1 cellular context compared by ENCODE assay signal in the genomic region with DNA sequence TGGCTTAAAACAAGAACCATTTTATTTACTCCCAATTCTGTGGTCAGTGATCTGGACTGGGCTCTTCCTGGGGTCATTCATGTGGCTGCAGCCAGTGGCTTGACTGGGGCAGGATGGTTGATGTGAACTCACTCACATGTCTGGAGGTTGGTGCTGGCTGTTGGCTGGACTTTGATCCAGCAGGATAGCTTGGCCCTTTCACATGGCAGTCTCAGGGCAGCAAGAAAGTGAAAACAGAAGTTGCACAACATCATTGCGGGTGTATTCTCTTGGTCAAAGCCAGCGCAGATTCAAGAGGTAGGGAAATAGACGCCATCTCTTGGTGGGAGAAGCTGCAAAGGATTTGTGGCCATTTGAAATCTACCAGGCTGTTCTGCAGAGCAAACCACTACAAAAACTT.
TF ChIP-seq lines count a peak whose summit lies in the region.

No MANE protein-coding gene starts in this region.

TF ChIP-seq in HepG2, 621 proteins besides CTCF, POLR2A, EP300 and RAD21 (continued from another document and continues in another):
- no peak for TF ChIP-seq ZBTB34 (CRISPR knock-in tag; IDR thresholded peaks at IDR 0.05)
- TF ChIP-seq, protein P1, sequence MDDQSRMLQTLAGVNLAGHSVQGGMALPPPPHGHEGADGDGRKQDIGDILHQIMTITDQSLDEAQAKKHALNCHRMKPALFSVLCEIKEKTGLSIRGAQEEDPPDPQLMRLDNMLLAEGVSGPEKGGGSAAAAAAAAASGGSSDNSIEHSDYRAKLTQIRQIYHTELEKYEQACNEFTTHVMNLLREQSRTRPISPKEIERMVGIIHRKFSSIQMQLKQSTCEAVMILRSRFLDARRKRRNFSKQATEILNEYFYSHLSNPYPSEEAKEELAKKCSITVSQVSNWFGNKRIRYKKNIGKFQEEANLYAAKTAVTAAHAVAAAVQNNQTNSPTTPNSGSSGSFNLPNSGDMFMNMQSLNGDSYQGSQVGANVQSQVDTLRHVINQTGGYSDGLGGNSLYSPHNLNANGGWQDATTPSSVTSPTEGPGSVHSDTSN (CRISPR knock-in tag; IDR thresholded peaks at IDR 0.05; ENCODE audit: borderline replicate concordance), result no peak
- TF ChIP-seq ZNF354B (CRISPR knock-in tag; IDR thresholded peaks at IDR 0.05), result no peak
- peak; percentile 57; the same call in 1 of the 2 replicates for TF ChIP-seq ZNF292 (CRISPR knock-in tag; IDR thresholded peaks at IDR 0.05; ENCODE audit: borderline replicate concordance, low read depth)
- TF ChIP-seq MBNL3 (CRISPR knock-in tag; conservative IDR thresholded peaks at IDR 0.05), result no peak
- TF ChIP-seq ZNF180 (CRISPR knock-in tag; IDR thresholded peaks at IDR 0.05; ENCODE audit: borderline replicate concordance, low read depth), result no peak
- TF ChIP-seq PHF5A (CRISPR knock-in tag; IDR thresholded peaks at IDR 0.05; ENCODE audit: low read depth, unreplicated experiment), result no peak
- no peak for TF ChIP-seq TBX2 (CRISPR knock-in tag; IDR thresholded peaks at IDR 0.05; ENCODE audit: borderline replicate concordance)
- 0 out of 2 replicates have a peak, but pooled peaks have one; percentile 35 for TF ChIP-seq ZGPAT (CRISPR knock-in tag; IDR thresholded peaks at IDR 0.05)
- TF ChIP-seq ZNF784 (CRISPR knock-in tag; IDR thresholded peaks at IDR 0.05; ENCODE audit: borderline replicate concordance), result no peak
- TF ChIP-seq ZNF224 (CRISPR knock-in tag; IDR thresholded peaks at IDR 0.05), result 0 out of 2 replicates have a peak, but pooled peaks have one; percentile 38
- TF ChIP-seq KDM2A (CRISPR knock-in tag; IDR thresholded peaks at IDR 0.05; ENCODE audit: borderline replicate concordance, low read depth), result 0 out of 2 replicates have a peak, but pooled peaks have one; percentile 27
- TF ChIP-seq ZNF530 (CRISPR knock-in tag; IDR thresholded peaks at IDR 0.05; ENCODE audit: low read depth), result no peak
- peak; percentile 46; the same call in 1 of the 2 replicates for TF ChIP-seq ZMYM4 (CRISPR knock-in tag; IDR thresholded peaks at IDR 0.05)
- TF ChIP-seq, protein P2, sequence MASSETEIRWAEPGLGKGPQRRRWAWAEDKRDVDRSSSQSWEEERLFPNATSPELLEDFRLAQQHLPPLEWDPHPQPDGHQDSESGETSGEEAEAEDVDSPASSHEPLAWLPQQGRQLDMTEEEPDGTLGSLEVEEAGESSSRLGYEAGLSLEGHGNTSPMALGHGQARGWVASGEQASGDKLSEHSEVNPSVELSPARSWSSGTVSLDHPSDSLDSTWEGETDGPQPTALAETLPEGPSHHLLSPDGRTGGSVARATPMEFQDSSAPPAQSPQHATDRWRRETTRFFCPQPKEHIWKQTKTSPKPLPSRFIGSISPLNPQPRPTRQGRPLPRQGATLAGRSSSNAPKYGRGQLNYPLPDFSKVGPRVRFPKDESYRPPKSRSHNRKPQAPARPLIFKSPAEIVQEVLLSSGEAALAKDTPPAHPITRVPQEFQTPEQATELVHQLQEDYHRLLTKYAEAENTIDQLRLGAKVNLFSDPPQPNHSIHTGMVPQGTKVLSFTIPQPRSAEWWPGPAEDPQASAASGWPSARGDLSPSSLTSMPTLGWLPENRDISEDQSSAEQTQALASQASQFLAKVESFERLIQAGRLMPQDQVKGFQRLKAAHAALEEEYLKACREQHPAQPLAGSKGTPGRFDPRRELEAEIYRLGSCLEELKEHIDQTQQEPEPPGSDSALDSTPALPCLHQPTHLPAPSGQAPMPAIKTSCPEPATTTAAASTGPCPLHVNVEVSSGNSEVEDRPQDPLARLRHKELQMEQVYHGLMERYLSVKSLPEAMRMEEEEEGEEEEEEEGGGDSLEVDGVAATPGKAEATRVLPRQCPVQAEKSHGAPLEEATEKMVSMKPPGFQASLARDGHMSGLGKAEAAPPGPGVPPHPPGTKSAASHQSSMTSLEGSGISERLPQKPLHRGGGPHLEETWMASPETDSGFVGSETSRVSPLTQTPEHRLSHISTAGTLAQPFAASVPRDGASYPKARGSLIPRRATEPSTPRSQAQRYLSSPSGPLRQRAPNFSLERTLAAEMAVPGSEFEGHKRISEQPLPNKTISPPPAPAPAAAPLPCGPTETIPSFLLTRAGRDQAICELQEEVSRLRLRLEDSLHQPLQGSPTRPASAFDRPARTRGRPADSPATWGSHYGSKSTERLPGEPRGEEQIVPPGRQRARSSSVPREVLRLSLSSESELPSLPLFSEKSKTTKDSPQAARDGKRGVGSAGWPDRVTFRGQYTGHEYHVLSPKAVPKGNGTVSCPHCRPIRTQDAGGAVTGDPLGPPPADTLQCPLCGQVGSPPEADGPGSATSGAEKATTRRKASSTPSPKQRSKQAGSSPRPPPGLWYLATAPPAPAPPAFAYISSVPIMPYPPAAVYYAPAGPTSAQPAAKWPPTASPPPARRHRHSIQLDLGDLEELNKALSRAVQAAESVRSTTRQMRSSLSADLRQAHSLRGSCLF (CRISPR knock-in tag; IDR thresholded peaks at IDR 0.05; ENCODE audit: borderline replicate concordance), result no peak
- TF ChIP-seq HNRNPL (IDR thresholded peaks at IDR 0.05; ENCODE audit: low read depth, low read length), result no peak
- no peak for TF ChIP-seq ADNP (CRISPR knock-in tag; IDR thresholded peaks at IDR 0.05)
- TF ChIP-seq PITX1 (CRISPR knock-in tag; IDR thresholded peaks at IDR 0.05), result peak; percentile 39; the same call in 1 of the 2 replicates
- peak; percentile 64 for TF ChIP-seq HNF1B (CRISPR knock-in tag; IDR thresholded peaks at IDR 0.05)
- no peak for TF ChIP-seq MNT (IDR thresholded peaks at IDR 0.05)
- TF ChIP-seq HNF4G (IDR thresholded peaks at IDR 0.05; ENCODE audit: borderline replicate concordance, low read depth, low read length), result peak; percentile 39
- peak; percentile 39; the same call in 1 of the 2 replicates for TF ChIP-seq HNF4G (CRISPR knock-in tag; IDR thresholded peaks at IDR 0.05; ENCODE audit: borderline replicate concordance, low read depth)
- TF ChIP-seq ATM (IDR thresholded peaks at IDR 0.05; ENCODE audit: borderline replicate concordance), result no peak
- TF ChIP-seq ZNF781 (CRISPR knock-in tag; IDR thresholded peaks at IDR 0.05; ENCODE audit: borderline replicate concordance, not compliant biosample characterization), result no peak
- no peak for TF ChIP-seq FLYWCH1 (CRISPR knock-in tag; IDR thresholded peaks at IDR 0.05)
- TF ChIP-seq, protein P3, sequence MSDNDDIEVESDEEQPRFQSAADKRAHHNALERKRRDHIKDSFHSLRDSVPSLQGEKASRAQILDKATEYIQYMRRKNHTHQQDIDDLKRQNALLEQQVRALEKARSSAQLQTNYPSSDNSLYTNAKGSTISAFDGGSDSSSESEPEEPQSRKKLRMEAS (IDR thresholded peaks at IDR 0.05), result peak; percentile 70
- TF ChIP-seq CENPT (CRISPR knock-in tag; IDR thresholded peaks at IDR 0.05; ENCODE audit: low read depth), result no peak
- TF ChIP-seq PHF20 (CRISPR knock-in tag; IDR thresholded peaks at IDR 0.05), result 0 out of 2 replicates have a peak, but pooled peaks have one; percentile 28
- TF ChIP-seq CBX5 (CRISPR knock-in tag; IDR thresholded peaks at IDR 0.05; ENCODE audit: borderline replicate concordance), result peak; percentile 40; the same call in 1 of the 2 replicates
- peak; percentile 79 for TF ChIP-seq MED1 (CRISPR knock-in tag; IDR thresholded peaks at IDR 0.05)
- TF ChIP-seq, protein P4, sequence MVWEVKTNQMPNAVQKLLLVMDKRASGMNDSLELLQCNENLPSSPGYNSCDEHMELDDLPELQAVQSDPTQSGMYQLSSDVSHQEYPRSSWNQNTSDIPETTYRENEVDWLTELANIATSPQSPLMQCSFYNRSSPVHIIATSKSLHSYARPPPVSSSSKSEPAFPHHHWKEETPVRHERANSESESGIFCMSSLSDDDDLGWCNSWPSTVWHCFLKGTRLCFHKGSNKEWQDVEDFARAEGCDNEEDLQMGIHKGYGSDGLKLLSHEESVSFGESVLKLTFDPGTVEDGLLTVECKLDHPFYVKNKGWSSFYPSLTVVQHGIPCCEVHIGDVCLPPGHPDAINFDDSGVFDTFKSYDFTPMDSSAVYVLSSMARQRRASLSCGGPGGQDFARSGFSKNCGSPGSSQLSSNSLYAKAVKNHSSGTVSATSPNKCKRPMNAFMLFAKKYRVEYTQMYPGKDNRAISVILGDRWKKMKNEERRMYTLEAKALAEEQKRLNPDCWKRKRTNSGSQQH (CRISPR knock-in tag; IDR thresholded peaks at IDR 0.05; ENCODE audit: low read depth), result 0 out of 2 replicates have a peak, but pooled peaks have one; percentile 44
- TF ChIP-seq MAZ (IDR thresholded peaks at IDR 0.05; ENCODE audit: borderline replicate concordance, low read depth, low read length), result no peak
- TF ChIP-seq MAZ (CRISPR knock-in tag; IDR thresholded peaks at IDR 0.05; ENCODE audit: low read depth), result 0 out of 2 replicates have a peak, but pooled peaks have one; percentile 27
- no peak for TF ChIP-seq TAF15 (IDR thresholded peaks at IDR 0.05; ENCODE audit: low read depth, low read length, poor library complexity, severe bottlenecking)
- peak; percentile 14; the same call in 1 of the 2 replicates for TF ChIP-seq TCF7 (IDR thresholded peaks at IDR 0.05; ENCODE audit: low read depth)
- TF ChIP-seq KLF9 (CRISPR knock-in tag; IDR thresholded peaks at IDR 0.05; ENCODE audit: low read depth), result no peak
- TF ChIP-seq SP4 (CRISPR knock-in tag; IDR thresholded peaks at IDR 0.05), result no peak
- TF ChIP-seq ZNF749 (CRISPR knock-in tag; IDR thresholded peaks at IDR 0.05; ENCODE audit: borderline replicate concordance), result no peak
- no peak for TF ChIP-seq HDAC6 (IDR thresholded peaks at IDR 0.05; ENCODE audit: low read depth, low read length)
- TF ChIP-seq HDAC2 (CRISPR knock-in tag; IDR thresholded peaks at IDR 0.05), result no peak; the same call in 1 of the 2 replicates
- TF ChIP-seq, protein P5, sequence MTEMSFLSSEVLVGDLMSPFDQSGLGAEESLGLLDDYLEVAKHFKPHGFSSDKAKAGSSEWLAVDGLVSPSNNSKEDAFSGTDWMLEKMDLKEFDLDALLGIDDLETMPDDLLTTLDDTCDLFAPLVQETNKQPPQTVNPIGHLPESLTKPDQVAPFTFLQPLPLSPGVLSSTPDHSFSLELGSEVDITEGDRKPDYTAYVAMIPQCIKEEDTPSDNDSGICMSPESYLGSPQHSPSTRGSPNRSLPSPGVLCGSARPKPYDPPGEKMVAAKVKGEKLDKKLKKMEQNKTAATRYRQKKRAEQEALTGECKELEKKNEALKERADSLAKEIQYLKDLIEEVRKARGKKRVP (CRISPR knock-in tag; IDR thresholded peaks at IDR 0.05), result peak in 1 of 2 experiments; percentile 47; a peak in 2 of 4 replicates
- TF ChIP-seq NFKB2 (CRISPR knock-in tag; IDR thresholded peaks at IDR 0.05; ENCODE audit: borderline replicate concordance), result no peak
- no peak for TF ChIP-seq ZNF30 (CRISPR knock-in tag; IDR thresholded peaks at IDR 0.05)
- TF ChIP-seq MYC (CRISPR knock-in tag; IDR thresholded peaks at IDR 0.05; ENCODE audit: borderline replicate concordance), result peak; percentile 29; the same call in 1 of the 2 replicates
- no peak for TF ChIP-seq NFE2L2 (IDR thresholded peaks at IDR 0.05; ENCODE audit: low read length)
- peak; percentile 65 for TF ChIP-seq RARA (CRISPR knock-in tag; IDR thresholded peaks at IDR 0.05)
